ENCODE assay signal across 8 cellular contexts in the genomic region with DNA sequence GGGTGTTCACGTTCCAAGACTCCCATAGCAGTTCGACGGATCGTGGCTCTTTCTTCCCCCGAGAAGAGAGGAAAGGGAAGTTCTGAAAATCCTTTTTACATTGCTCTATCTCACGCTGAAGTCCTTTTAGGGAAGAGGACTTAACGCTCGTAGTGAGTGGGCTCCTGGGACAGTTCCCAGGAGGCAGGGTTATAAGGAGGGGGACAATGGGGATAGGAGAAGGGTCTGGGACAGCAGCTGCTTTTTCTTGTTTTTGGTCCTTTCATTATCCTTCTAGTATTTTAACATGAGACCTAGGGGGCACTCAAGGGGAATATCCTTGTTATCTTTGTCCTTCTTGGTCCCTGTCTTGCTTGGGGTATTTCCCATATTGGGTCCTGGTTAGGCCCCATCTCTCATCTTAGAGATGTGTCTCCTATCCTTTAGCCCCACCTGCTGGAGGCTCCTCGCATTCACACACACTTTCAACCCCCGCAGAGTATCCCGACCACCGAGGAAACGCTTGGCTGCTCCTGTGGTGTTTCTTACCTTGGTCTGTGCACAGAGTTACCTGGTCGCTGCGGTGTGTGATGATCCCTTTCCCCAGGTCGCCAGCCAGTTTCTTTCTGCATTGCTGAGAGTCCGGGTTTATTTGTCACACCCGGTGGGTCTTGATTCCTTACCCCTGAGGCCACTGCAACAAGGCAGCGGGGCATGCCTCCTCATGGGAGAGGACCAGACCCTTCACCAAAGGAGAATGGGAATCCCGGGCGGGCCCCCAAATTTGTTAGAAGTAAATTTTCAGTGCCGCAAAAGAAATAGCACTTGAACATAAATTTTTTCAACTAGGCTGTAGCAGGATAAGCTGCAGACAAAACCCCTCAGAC. TPM values are rescaled to one million over a fixed set of nuclear protein-coding genes. Genes with fewer than 3 reads are reported as not detected.
A peak's percentile ranks its signal among the peaks of the same experiment; 100 is the strongest.
DNase-seq lines count a peak whose midpoint lies in the region; ATAC-seq and TF ChIP-seq lines count a peak whose summit lies in the region.

No MANE protein-coding gene starts in this region.

- no peak overlapping the region for H3K4me3 Mint-ChIP-seq in activated naive CD8-positive, alpha-beta T cell treated with anti-CD3 and anti-CD28 coated beads, Interleukin-2, amount 50 U/mL, for 24 hours

- no peaks in the 10 kb centered on the region for H3K27me3 Mint-ChIP-seq in activated naive CD8-positive, alpha-beta T cell treated with anti-CD3 and anti-CD28 coated beads, Interleukin-2, amount 50 U/mL, for 24 hours

- TF ChIP-seq POLR2A in gastrocnemius medialis (IDR thresholded peaks at IDR 0.05): no peak

- DNase-seq in EH (ENCODE audit: low read depth): peak; percentile 76
- peak; percentile 15 for DNase-seq in KG1 (lab: John Stamatoyannopoulos, UW)
- DNase-seq in SKM-1 treated with dmso at 0.1 percent for 144 hours (lab: John Stamatoyannopoulos, UW; ENCODE audit: unreplicated experiment): peak; percentile 63
- DNase-seq in activated naive CD8-positive, alpha-beta T cell treated with anti-CD3 and anti-CD28 coated beads, Interleukin-2, amount 50 U/mL, for 24 hours: peak; percentile 68
- peak; percentile 49 to 71 (median 68) for DNase-seq in right cardiac atrium
- DNase-seq in gastrocnemius medialis: peak; percentile 6 to 26

- H3K36me3 Mint-ChIP-seq in activated naive CD8-positive, alpha-beta T cell treated with anti-CD3 and anti-CD28 coated beads, Interleukin-2, amount 50 U/mL, for 24 hours (ENCODE audit: low read depth): no peaks in the 10 kb centered on the region

- H3K27ac ChIP-seq in right cardiac atrium (ENCODE audit: low read length): no peak overlapping the region
- no peak overlapping the region for H3K27ac ChIP-seq in gastrocnemius medialis

- H3K27me3 ChIP-seq in right cardiac atrium (ENCODE audit: control insufficient read depth, insufficient read depth) (no peaks in the 10 kb centered on the region), gastrocnemius medialis (no peaks in the 10 kb centered on the region)

- TF ChIP-seq CTCF in gastrocnemius medialis (IDR thresholded peaks at IDR 0.05 in 4 of 5, conservative IDR thresholded peaks at IDR 0.05 in 1 of 5): peak; percentile 47 to 81 (median 68)

- WGBS in right cardiac atrium: 53% methylated on average over 22 of the region's 22 CpGs

- no peaks in the 10 kb centered on the region for H3K4me1 Mint-ChIP-seq in activated naive CD8-positive, alpha-beta T cell treated with anti-CD3 and anti-CD28 coated beads, Interleukin-2, amount 50 U/mL, for 24 hours

- ATAC-seq in GM21576 (IDR thresholded peaks at IDR 0.05; ENCODE audit: unreplicated experiment) (peak; percentile 89), right cardiac atrium (peak; percentile 78 to 85), gastrocnemius medialis (peak; percentile 56 to 87), HG03097 (IDR thresholded peaks at IDR 0.05; ENCODE audit: low FRiP score, unreplicated experiment) (no peak)
- peak; percentile 86 for ATAC-seq in activated naive CD8-positive, alpha-beta T cell treated with anti-CD3 and anti-CD28 coated beads, Interleukin-2, amount 50 U/mL, for 24 hours

- intact Hi-C loops in right cardiac atrium (cut with DNase I): no loop called here
- intact Hi-C loops in gastrocnemius medialis (cut with DNase I; ENCODE audit: low total_unique reads): loop anchor here (2.0 to 5.0 kb wide), 2 partner anchors 57 to 257 kb away; no protein-coding TSS in a partner anchor

- H3K4me3 ChIP-seq in right cardiac atrium (ENCODE audit: low read length): no peak overlapping the region
- H3K4me3 ChIP-seq in gastrocnemius medialis: no peak overlapping the region

- in situ Hi-C loops in gastrocnemius medialis (cut with MboI; ENCODE audit: low sequenced_read_pairs in 4 of 4): no loop called here

- H3K4me1 ChIP-seq in right cardiac atrium (ENCODE audit: control insufficient read depth, insufficient read depth, low read length) (no peaks in the 10 kb centered on the region), gastrocnemius medialis (no peaks in the 10 kb centered on the region)

- no peaks in the 10 kb centered on the region for H3K9me3 Mint-ChIP-seq in activated naive CD8-positive, alpha-beta T cell treated with anti-CD3 and anti-CD28 coated beads, Interleukin-2, amount 50 U/mL, for 24 hours

- H3K36me3 ChIP-seq in gastrocnemius medialis: no peaks in the 10 kb centered on the region

- H3K9me3 ChIP-seq in right cardiac atrium (ENCODE audit: control insufficient read depth, low read length) (no peaks in the 10 kb centered on the region), gastrocnemius medialis (no peaks in the 10 kb centered on the region)

- no peak overlapping the region for H3K27ac Mint-ChIP-seq in activated naive CD8-positive, alpha-beta T cell treated with anti-CD3 and anti-CD28 coated beads, Interleukin-2, amount 50 U/mL, for 24 hours

RNA-seq across cellular contexts. Expression of a gene that starts 29.7 kb away (rescaled TPM):
- total RNA-seq in right cardiac atrium: 10 to 100 TPM; 22.2 to 29.8 (median 28.4) TPM
- 24.3 TPM for polyA plus RNA-seq in right cardiac atrium
- 10 to 100 TPM; 28.3 to 43.0 (median 35.1) TPM for total RNA-seq in gastrocnemius medialis

Comparison
In these comparisons a context has a peak if more than half of its experiments do, and no peak if none do; other contexts are left out.
1. DNase-seq: peak in every context shown above with its lines; median percentile 76 in EH; 68 in activated naive CD8-positive, alpha-beta T cell treated with anti-CD3 and anti-CD28 coated beads, Interleukin-2, amount 50 U/mL, for 24 hours; 68 in right cardiac atrium; 63 in SKM-1 treated with dmso at 0.1 percent for 144 hours; 16 in gastrocnemius medialis; 15 in KG1.